1 cellular context compared by ENCODE assay signal in genomic region chr1:247211339-247211738, GRCh38.
TF ChIP-seq lines count a peak whose summit lies in the region.

No MANE protein-coding gene starts in this region.

TF ChIP-seq in GM23338, 12 proteins besides CTCF, POLR2A, EP300 and RAD21 (continued from another document):
- TF ChIP-seq ZNF462 (CRISPR knock-in tag; IDR thresholded peaks at IDR 0.05) (no peak), EZH2 (IDR thresholded peaks at IDR 0.05; ENCODE audit: low read depth, unreplicated experiment) (no peak), STAT1 (IDR thresholded peaks at IDR 0.05; ENCODE audit: unreplicated experiment) (no peak)
